Comparison of ENCODE assay signal across 8 cellular contexts in genomic region chr22:49827853-49828598, GRCh38. TPM values are rescaled to one million over a fixed set of nuclear protein-coding genes. Genes with fewer than 3 reads are reported as not detected.
DNase-seq lines count a peak whose midpoint lies in the region; ATAC-seq and TF ChIP-seq lines count a peak whose summit lies in the region.

Gene BRD1 (minus strand): TSS chr22:49827873. CDS start chr22:49824317, 3,556 bp downstream.

- peaks cover 0 to 3% of the 10 kb centered on the region in 2 donors for H3K27me3 Mint-ChIP-seq in natural killer cell (ENCODE audit: low read depth in 2 of 2)

- ATAC-seq in natural killer cell (peak; percentile 68 to 74 (median 73)), thoracic aorta (ENCODE audit: insufficient number of reproducible peaks, low FRiP score, low read depth) (no peak), GM21360 (IDR thresholded peaks at IDR 0.05; ENCODE audit: unreplicated experiment) (no peak)

- H3K27me3 ChIP-seq in H7 (ENCODE audit: control insufficient read depth, insufficient read depth, low read length): peaks cover 1% of the 10 kb centered on the region; the same call in 1 of the 2 replicates
- H3K27me3 ChIP-seq in thoracic aorta (replicated peaks; ENCODE audit: insufficient read depth): no peaks in the 10 kb centered on the region

- peaks cover 22 to 26% of the 10 kb centered on the region in 2 donors for H3K4me1 ChIP-seq in thoracic aorta (ENCODE audit: control insufficient read depth in 1 of 2, low read depth in 2 of 2)

- H3K4me3 ChIP-seq in H7 (ENCODE audit: insufficient read depth, low read depth, low read length) (peak within 1 kb of the TSS; percentile 71), fibroblast of the aortic adventitia (ENCODE audit: low read depth, low read length) (peak within 1 kb of the TSS; percentile 80), thoracic aorta (peak within 1 kb of the TSS; percentile 82)

- H3K27ac ChIP-seq in thoracic aorta: peak within 1 kb of the TSS; percentile 72 to 81

- peaks cover 8% of the 10 kb centered on the region for H3K36me3 ChIP-seq in H7 (replicated peaks; ENCODE audit: control insufficient read depth, insufficient read depth, low read length)
- H3K36me3 ChIP-seq in thoracic aorta: peaks cover 13% of the 10 kb centered on the region

- intact Hi-C loops in natural killer cell (cut with micrococcal nuclease): loop anchor here (2.0 kb wide), 1 partner anchor 43 kb away; no protein-coding TSS in a partner anchor

- peak within 1 kb of the TSS; percentile 83 to 88 for H3K27ac Mint-ChIP-seq in natural killer cell

- peaks cover 9% of the 10 kb centered on the region for H3K36me3 Mint-ChIP-seq in natural killer cell

- no peaks in the 10 kb centered on the region for H3K9me3 ChIP-seq in thoracic aorta

- peaks cover 31 to 34% of the 10 kb centered on the region in 2 donors for H3K4me1 Mint-ChIP-seq in natural killer cell

- H3K9me3 Mint-ChIP-seq in natural killer cell: no peaks in the 10 kb centered on the region

- H3K4me3 Mint-ChIP-seq in natural killer cell: peak within 1 kb of the TSS; percentile 93

- DNase-seq in CD1c-positive myeloid dendritic cell (ENCODE audit: extremely low spot score): peak; percentile 73
- DNase-seq in H7: peak; percentile 90
- DNase-seq in OCI-M1 (lab: John Stamatoyannopoulos, UW): peak; percentile 62
- peak; percentile 52 for DNase-seq in activated T-helper 9 cell treated with anti-CD3 and anti-CD28 coated beads, Interleukin-2, amount 50 U/mL, for 16 hours (ENCODE audit: low read depth)
- peak; percentile 51 for DNase-seq in fibroblast of the aortic adventitia (ENCODE audit: low read depth)
- DNase-seq in natural killer cell: peak; percentile 49
- no peak for DNase-seq in thoracic aorta (ENCODE audit: low spot score)

- TF ChIP-seq CTCF in fibroblast of the aortic adventitia (IDR thresholded peaks at IDR 0.05; ENCODE audit: insufficient read depth, low read length): no peak
- TF ChIP-seq CTCF in natural killer cell (IDR thresholded peaks at IDR 0.05): no peak
- TF ChIP-seq CTCF in thoracic aorta (IDR thresholded peaks at IDR 0.05): no peak

RNA-seq across cellular contexts. Expression of gene BRD1, which starts in this region (rescaled TPM):
- 24.9 and 29.5 TPM in 2 replicates for total RNA-seq in H7 (2014; rRNA removed; shearing (Covaris generic))
- 14.6 and 58.5 TPM in 2 replicates for total RNA-seq in fibroblast of the aortic adventitia (ENCODE audit: low replicate concordance)
- total RNA-seq in natural killer cell: 100 to 1,000 TPM; 126 to 154 (median 132) TPM
- 10 to 100 TPM; 32.1 to 61.5 TPM for total RNA-seq in thoracic aorta

Comparison
In these comparisons a context has a peak if more than half of its experiments do, and no peak if none do; other contexts are left out.
1. ATAC-seq: peak in natural killer cell (3 of 3); none in thoracic aorta (single experiment) and GM21360 (single experiment).
2. Peak in every context shown above with its lines, with median percentiles within 50 percentile points of each other: H3K4me3 ChIP-seq.